Comparison of ENCODE assay signal across 21 cellular contexts in the genomic region with DNA sequence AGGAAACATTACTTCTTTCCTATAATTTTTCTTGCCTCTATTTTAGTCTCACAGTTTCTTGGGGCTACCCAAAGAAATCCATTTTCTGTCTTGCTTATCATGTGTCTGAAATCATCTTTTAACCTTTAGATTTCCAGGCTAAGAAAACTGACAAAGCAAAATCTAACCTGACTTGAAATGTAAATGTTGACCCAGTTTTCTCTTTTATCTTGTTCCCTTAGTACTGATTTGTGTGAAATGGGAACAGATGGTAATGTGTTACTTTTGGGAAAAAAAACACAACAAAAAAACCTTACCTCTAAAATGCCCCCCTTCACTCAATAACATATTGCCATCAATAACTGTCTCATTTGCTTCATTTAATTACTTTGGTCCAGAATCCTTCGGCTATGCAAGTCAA.
"Had no signal": no experiment of that assay in that cellular context is flagged by ENCODE, and none has a peak within 500 bp of the region (broad histone marks: within the 10 kb centered on the region; RNA-seq: fewer than 3 reads in every experiment).

No MANE protein-coding gene starts in this region.

- H3K27ac Mint-ChIP-seq: activated CD8-positive, alpha-beta memory T cell treated with anti-CD3 and anti-CD28 coated beads, Interleukin-2, amount 10 ng/mL, durations not matched to agents 7 days and 5 days; activated CD8-positive, alpha-beta T cell treated with anti-CD3 and anti-CD28 coated beads, Interleukin-2, amount 10 ng/mL, durations not matched to agents 7 days and 5 days; activated naive CD8-positive, alpha-beta T cell; natural killer cell had no signal

- H3K27me3 ChIP-seq: cardiac muscle cell, foreskin keratinocyte, heart left ventricle, pancreas, transverse colon had no signal

- H3K27me3 Mint-ChIP-seq: activated CD4-positive, alpha-beta T cell treated with anti-CD3 and anti-CD28 coated beads for 36 hours; activated CD8-positive, alpha-beta memory T cell treated with anti-CD3 and anti-CD28 coated beads, Interleukin-2, amount 10 ng/mL, durations not matched to agents 7 days and 5 days; activated naive CD8-positive, alpha-beta T cell; brain had no signal

- H3K36me3 Mint-ChIP-seq: brain, natural killer cell had no signal

- DNase-seq: activated CD4-positive, CD25-positive, alpha-beta regulatory T cell; activated CD8-positive, alpha-beta memory T cell treated with anti-CD3 and anti-CD28 coated beads, Interleukin-2, amount 10 ng/mL, durations not matched to agents 7 days and 5 days; activated CD8-positive, alpha-beta T cell treated with anti-CD3 and anti-CD28 coated beads, Interleukin-2, amount 10 ng/mL, durations not matched to agents 7 days and 5 days; activated effector memory CD4-positive, alpha-beta T cell treated with Interleukin-2 at 50 U/mL for 16 hours; aorta; endodermal cell; heart left ventricle; mesenchymal stem cell; natural killer cell; pancreas; retina; stimulated activated naive CD4-positive, alpha-beta T cell; T-helper 1 cell; transverse colon had no signal

- H3K4me3 ChIP-seq: cardiac muscle cell, heart left ventricle, pancreas, prostate gland, transverse colon had no signal

- H3K27ac ChIP-seq: cardiac muscle cell, foreskin keratinocyte, heart left ventricle, pancreas, prostate gland, transverse colon had no signal

- H3K4me1 ChIP-seq: foreskin keratinocyte, prostate gland, transverse colon had no signal

- H3K9me3 ChIP-seq: heart left ventricle, pancreas, prostate gland, transverse colon had no signal

- H3K9me3 Mint-ChIP-seq: endodermal cell, natural killer cell had no signal

- H3K36me3 ChIP-seq: cardiac muscle cell, heart left ventricle, pancreas, prostate gland, transverse colon had no signal

- H3K4me3 Mint-ChIP-seq: activated CD4-positive, alpha-beta T cell treated with anti-CD3 and anti-CD28 coated beads for 36 hours; activated CD8-positive, alpha-beta memory T cell treated with anti-CD3 and anti-CD28 coated beads, Interleukin-2, amount 10 ng/mL, durations not matched to agents 7 days and 5 days; activated CD8-positive, alpha-beta T cell treated with anti-CD3 and anti-CD28 coated beads, Interleukin-2, amount 10 ng/mL, durations not matched to agents 7 days and 5 days; activated naive CD8-positive, alpha-beta T cell; brain; endodermal cell; natural killer cell had no signal

- ATAC-seq: activated CD8-positive, alpha-beta memory T cell treated with anti-CD3 and anti-CD28 coated beads, Interleukin-2, amount 10 ng/mL, durations not matched to agents 7 days and 5 days; activated CD8-positive, alpha-beta T cell treated with anti-CD3 and anti-CD28 coated beads, Interleukin-2, amount 10 ng/mL, durations not matched to agents 7 days and 5 days; esophagus mucosa; foreskin keratinocyte; heart left ventricle; natural killer cell; pancreas had no signal

- H3K4me1 Mint-ChIP-seq: endodermal cell had no signal
